ENCODE assay signal across 26 cellular contexts in the genomic region with DNA sequence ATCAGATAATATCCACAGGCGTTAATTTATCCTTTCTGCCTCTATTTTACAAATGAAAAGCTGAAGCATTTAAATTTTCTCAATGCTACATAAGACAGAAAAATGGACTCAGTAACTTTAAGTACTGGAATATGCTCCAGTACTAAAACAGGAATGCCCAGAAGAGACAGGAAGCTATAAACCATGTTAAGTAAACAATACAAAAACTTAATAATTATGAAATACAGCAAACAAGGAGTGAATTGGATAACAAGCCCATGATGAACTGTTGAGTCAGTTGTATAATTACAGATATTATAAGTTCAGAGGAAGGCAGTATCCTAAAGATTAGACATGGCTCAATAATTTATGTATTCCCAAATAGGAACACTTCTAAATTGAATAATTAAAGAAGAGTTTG.
"Had no signal": no experiment of that assay in that cellular context is flagged by ENCODE, and none has a peak within 500 bp of the region (broad histone marks: within the 10 kb centered on the region; RNA-seq: fewer than 3 reads in every experiment).

No MANE protein-coding gene starts in this region.

- H3K36me3 Mint-ChIP-seq: memory B cell; natural killer cell treated with Interleukin-12 subunit alpha and Interleukin-12 subunit beta and Interleukin-15 and Interleukin-18, amount 100 ng/mL, for 72 hours had no signal

- H3K79me2 ChIP-seq: hepatocyte had no signal

- H3K36me3 ChIP-seq: esophagus squamous epithelium, gastroesophageal sphincter had no signal

- H3K4me3 Mint-ChIP-seq: activated CD4-positive, alpha-beta memory T cell treated with anti-CD3 and anti-CD28 coated beads, Interleukin-2, amount 10 ng/mL, durations not matched to agents 7 days and 5 days; activated CD4-positive, alpha-beta T cell treated with anti-CD3 and anti-CD28 coated beads, Interleukin-2, amount 10 ng/mL, durations not matched to agents 24 days and 14 days; activated T-cell treated with anti-CD3 and anti-CD28 coated beads, Interleukin-2, amount 50 U/mL, for 4 hours; activated T-helper 17 cell treated with anti-CD3 and anti-CD28 coated beads, Interleukin-2, amount 50 U/mL, for 72 hours; central memory CD8-positive, alpha-beta T cell; dendritic cell treated with granulocyte-macrophage colony-stimulating factor and Interleukin-4, amounts not matched to agents 40 ng/mL and 50 ng/mL, for 4 days; endodermal cell; memory B cell; natural killer cell treated with Interleukin-12 subunit alpha and Interleukin-12 subunit beta and Interleukin-15 and Interleukin-18, amount 100 ng/mL, for 72 hours; T-helper 17 cell had no signal

- H3K4me1 ChIP-seq: esophagus squamous epithelium, gastroesophageal sphincter, testis had no signal

- H3K27ac Mint-ChIP-seq: activated CD4-positive, alpha-beta memory T cell treated with anti-CD3 and anti-CD28 coated beads, Interleukin-2, amount 10 ng/mL, durations not matched to agents 7 days and 5 days; activated CD4-positive, alpha-beta T cell treated with anti-CD3 and anti-CD28 coated beads, Interleukin-2, amount 10 ng/mL, durations not matched to agents 24 days and 14 days; activated T-helper 17 cell treated with anti-CD3 and anti-CD28 coated beads, Interleukin-2, amount 50 U/mL, for 72 hours; dendritic cell treated with granulocyte-macrophage colony-stimulating factor and Interleukin-4, amounts not matched to agents 40 ng/mL and 50 ng/mL, for 4 days; memory B cell; natural killer cell treated with Interleukin-12 subunit alpha and Interleukin-12 subunit beta and Interleukin-15 and Interleukin-18, amount 100 ng/mL, for 72 hours; T-helper 17 cell had no signal

- H3K27ac ChIP-seq: epithelial cell of prostate, esophagus squamous epithelium, gastroesophageal sphincter, hepatocyte, testis had no signal

- H2AFZ ChIP-seq: hepatocyte had no signal

- H3K4me2 ChIP-seq: hepatocyte had no signal

- H3K27me3 Mint-ChIP-seq: activated CD4-positive, alpha-beta memory T cell treated with anti-CD3 and anti-CD28 coated beads, Interleukin-2, amount 10 ng/mL, durations not matched to agents 7 days and 5 days; activated CD4-positive, alpha-beta T cell treated with anti-CD3 and anti-CD28 coated beads, Interleukin-2, amount 10 ng/mL, durations not matched to agents 24 days and 14 days; central memory CD8-positive, alpha-beta T cell; dendritic cell treated with granulocyte-macrophage colony-stimulating factor and Interleukin-4, amounts not matched to agents 40 ng/mL and 50 ng/mL, for 4 days; memory B cell; natural killer cell treated with Interleukin-12 subunit alpha and Interleukin-12 subunit beta and Interleukin-15 and Interleukin-18, amount 100 ng/mL, for 72 hours had no signal

- H3K9me3 Mint-ChIP-seq: activated CD4-positive, alpha-beta memory T cell treated with anti-CD3 and anti-CD28 coated beads, Interleukin-2, amount 10 ng/mL, durations not matched to agents 7 days and 5 days; activated CD4-positive, alpha-beta T cell treated with anti-CD3 and anti-CD28 coated beads, Interleukin-2, amount 10 ng/mL, durations not matched to agents 24 days and 14 days; activated T-cell treated with anti-CD3 and anti-CD28 coated beads, Interleukin-2, amount 50 U/mL, for 4 hours; activated T-helper 17 cell treated with anti-CD3 and anti-CD28 coated beads, Interleukin-2, amount 50 U/mL, for 72 hours; central memory CD8-positive, alpha-beta T cell; dendritic cell treated with granulocyte-macrophage colony-stimulating factor and Interleukin-4, amounts not matched to agents 40 ng/mL and 50 ng/mL, for 4 days; endodermal cell; memory B cell had no signal

- H3K27me3 ChIP-seq: esophagus squamous epithelium, gastroesophageal sphincter, hepatocyte, testis had no signal

- H3K4me3 ChIP-seq: esophagus squamous epithelium, gastroesophageal sphincter, hepatocyte, testis had no signal

- DNase-seq: activated CD4-positive, alpha-beta memory T cell treated with anti-CD3 and anti-CD28 coated beads, Interleukin-2, amount 10 ng/mL, durations not matched to agents 7 days and 5 days; activated CD4-positive, alpha-beta T cell treated with anti-CD3 and anti-CD28 coated beads, Interleukin-2, amount 10 ng/mL, durations not matched to agents 24 days and 14 days; activated CD4-positive, CD25-positive, alpha-beta regulatory T cell treated with anti-CD3 and anti-CD28 coated beads, Interleukin-2, amount 50 U/mL, for 72 hours; activated CD8-positive, alpha-beta memory T cell treated with anti-CD3 and anti-CD28 coated beads, Interleukin-2, amount 50 U/mL, for 48 hours; activated gamma-delta T cell treated with Interleukin-2 at 50 U/mL for 16 hours; activated naive CD4-positive, alpha-beta T cell treated with anti-CD3 and anti-CD28 coated beads, Interleukin-2, amount 50 U/mL, for 16 hours; activated T-cell treated with anti-CD3 and anti-CD28 coated beads, Interleukin-2, amount 50 U/mL, for 4 hours; amygdala; endodermal cell; esophagus squamous epithelium; left cardiac atrium; right cardiac atrium; stimulated activated CD4-positive, alpha-beta T cell treated with anti-CD3 and anti-CD28 coated beads, Interleukin-4, amount 100 ng/mL, for 1 hour; stimulated activated naive CD8-positive, alpha-beta T cell treated with anti-CD3 and anti-CD28 coated beads, Interleukin-15, Interleukin-2, amounts not matched to agents 100 U/mL and 50 U/mL, for 24 hours; T-helper 17 cell; T1000; testis; trophoblast cell had no signal

- ATAC-seq: activated T-cell treated with anti-CD3 and anti-CD28 coated beads, Interleukin-2, amount 50 U/mL, for 4 hours; activated T-helper 17 cell treated with anti-CD3 and anti-CD28 coated beads, Interleukin-2, amount 50 U/mL, for 72 hours; gastroesophageal sphincter; left cardiac atrium; natural killer cell treated with Interleukin-12 subunit alpha and Interleukin-12 subunit beta and Interleukin-15 and Interleukin-18, amount 100 ng/mL, for 72 hours; right cardiac atrium; stimulated activated naive CD8-positive, alpha-beta T cell treated with anti-CD3 and anti-CD28 coated beads, Interleukin-15, Interleukin-2, amounts not matched to agents 100 U/mL and 50 U/mL, for 24 hours; T-helper 17 cell had no signal

- H3K4me1 Mint-ChIP-seq: activated CD4-positive, alpha-beta memory T cell treated with anti-CD3 and anti-CD28 coated beads, Interleukin-2, amount 10 ng/mL, durations not matched to agents 7 days and 5 days; activated CD4-positive, alpha-beta T cell treated with anti-CD3 and anti-CD28 coated beads, Interleukin-2, amount 10 ng/mL, durations not matched to agents 24 days and 14 days; activated T-helper 17 cell treated with anti-CD3 and anti-CD28 coated beads, Interleukin-2, amount 50 U/mL, for 72 hours; central memory CD8-positive, alpha-beta T cell; memory B cell; T-helper 17 cell had no signal

- H3K9me3 ChIP-seq: esophagus squamous epithelium, gastroesophageal sphincter, testis had no signal
